ENCODE assay signal across 8 cellular contexts in the genomic region with DNA sequence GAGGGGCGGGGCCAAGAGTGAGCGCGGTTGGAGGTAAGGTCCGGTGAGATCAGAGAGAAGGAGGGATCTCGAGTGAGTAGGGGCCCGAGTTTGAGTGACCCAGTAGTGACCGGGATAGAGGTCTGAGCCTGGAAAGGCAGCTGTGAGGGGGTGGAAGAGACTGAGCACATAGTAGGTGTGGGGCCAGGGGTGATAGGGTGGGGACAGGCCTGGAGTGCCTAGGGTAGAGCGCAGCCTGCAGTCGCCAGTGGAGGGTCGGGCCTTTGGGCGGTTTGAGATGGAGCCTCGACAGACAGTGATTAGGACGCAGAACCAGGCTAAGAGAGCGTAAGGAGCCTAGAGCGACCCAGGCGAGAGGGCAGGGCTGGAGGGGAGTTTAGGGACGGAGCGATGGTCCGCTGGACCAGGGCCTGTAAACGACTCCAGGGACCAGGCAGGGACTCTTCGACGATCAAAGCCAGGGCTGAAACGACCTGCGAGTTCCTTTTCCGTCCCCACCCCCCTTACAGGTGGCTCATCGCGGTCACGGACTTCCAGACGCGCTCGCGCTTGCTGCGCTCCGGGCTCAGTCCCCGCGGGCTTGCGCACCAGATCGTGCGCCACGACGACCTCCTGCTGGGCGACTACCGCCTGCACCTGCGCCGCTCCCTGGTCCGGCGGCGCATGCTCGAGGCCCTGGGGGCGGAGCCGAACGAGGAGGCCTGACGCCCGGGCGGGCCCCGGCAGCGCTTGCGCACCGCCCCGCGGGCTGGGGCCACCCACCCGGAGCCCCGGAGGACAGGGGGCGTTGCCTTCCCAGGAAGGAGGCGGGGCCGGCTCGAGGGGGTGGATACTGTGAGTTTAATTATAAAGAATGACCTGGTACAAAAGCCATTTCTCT. TPM values are rescaled to one million over a fixed set of nuclear protein-coding genes. Genes with fewer than 3 reads are reported as not detected.
DNase-seq lines count a peak whose midpoint lies in the region; ATAC-seq and TF ChIP-seq lines count a peak whose summit lies in the region.

No MANE protein-coding gene starts in this region.

- no peaks in the 10 kb centered on the region for H3K36me3 ChIP-seq in sigmoid colon

- no peak for TF ChIP-seq POLR2A in sigmoid colon (IDR thresholded peaks at IDR 0.05)

- H3K4me1 ChIP-seq in sigmoid colon: peaks cover 0 to 19% (median 16%) of the 10 kb centered on the region in 4 donors

- intact Hi-C loops in Right ventricle myocardium inferior (cut with DNase I): no loop called here
- intact Hi-C loops in cardiac septum (cut with DNase I): no loop called here
- intact Hi-C loops in sigmoid colon (cut with DNase I): no loop called here

- H3K4me3 ChIP-seq in sigmoid colon: peak overlapping the region in 3 of 4 donors; percentile 2 to 31 (median 31)

- DNase-seq in Right ventricle myocardium inferior (ENCODE audit: missing footprints): peak; percentile 76
- DNase-seq in cardiac septum (ENCODE audit: low spot score): no peak
- peak; percentile 18 for DNase-seq in SIG-M5 (lab: John Stamatoyannopoulos, UW)
- peak in 55 of 56 donors; percentile 31 to 91 (median 74) for DNase-seq in amygdala (lab: John Stamatoyannopoulos, UW)
- peak; percentile 15 to 90 (median 70) for DNase-seq in hypothalamus (lab: John Stamatoyannopoulos, UW)
- no peak for DNase-seq in sigmoid colon

- peak; percentile 70 for ATAC-seq in Right ventricle myocardium inferior
- no peak for ATAC-seq in GM21381 (IDR thresholded peaks at IDR 0.05; ENCODE audit: unreplicated experiment)
- ATAC-seq in GM19035 (IDR thresholded peaks at IDR 0.05; ENCODE audit: unreplicated experiment): no peak

- H3K9me3 ChIP-seq in sigmoid colon: peaks cover 0 to 12% (median 3%) of the 10 kb centered on the region in 4 donors

- peaks cover 18 to 97% (median 73%) of the 10 kb centered on the region in 3 donors for H3K27me3 ChIP-seq in sigmoid colon

- TF ChIP-seq EP300 in sigmoid colon (IDR thresholded peaks at IDR 0.05): no peak

- TF ChIP-seq CTCF in sigmoid colon (IDR thresholded peaks at IDR 0.05): no peak

- no peak overlapping the region for H3K27ac ChIP-seq in sigmoid colon

- WGBS in sigmoid colon, 2 donors: 3 to 19% methylated on average over 67 of the region's 67 CpGs

RNA-seq across cellular contexts. Expression of gene C19orf81, which starts 9.4 kb away (rescaled TPM):
- total RNA-seq in Right ventricle myocardium inferior (2.5 TPM), cardiac septum (2.1 TPM), sigmoid colon (not detected)
- polyA plus RNA-seq in sigmoid colon: not detected

RNA-seq across cellular contexts. Expression of gene SYT3, which starts 19.0 kb away (rescaled TPM):
- 0.27 TPM for total RNA-seq in Right ventricle myocardium inferior
- not detected for total RNA-seq in cardiac septum
- total RNA-seq in sigmoid colon: under 1 TPM; 0.28 to 0.66 (median 0.38) TPM
- polyA plus RNA-seq in sigmoid colon: under 1 TPM in 2 of 3 donors, not detected in 1; under 0.01 to 0.38 TPM

Comparison
In these comparisons a context has a peak if more than half of its experiments do, and no peak if none do; other contexts are left out.
1. DNase-seq: peak in Right ventricle myocardium inferior (single experiment), SIG-M5 (single experiment), amygdala (55 of 56) and hypothalamus (51 of 51); none in cardiac septum (single experiment) and sigmoid colon (single experiment).